Comparison of ENCODE assay signal across 1 cellular context in the genomic region with DNA sequence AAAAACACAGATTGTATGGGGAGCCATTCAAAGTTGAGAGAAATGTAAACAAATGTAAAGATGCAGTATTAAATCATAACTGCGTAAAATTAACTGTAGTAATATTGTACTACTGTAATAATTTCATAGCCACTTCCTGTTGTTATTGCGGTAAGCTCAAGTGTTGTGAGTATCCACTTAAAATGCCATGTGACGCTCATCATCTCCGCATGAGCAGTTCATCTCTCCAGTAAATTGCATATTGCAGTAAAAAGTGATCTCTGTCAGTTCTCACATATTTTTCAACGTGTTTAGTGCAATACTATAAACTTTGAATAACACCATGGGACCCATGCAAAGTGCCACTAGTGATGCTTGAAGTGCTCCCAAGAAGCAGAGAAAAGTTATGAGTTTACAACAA.
A peak's percentile ranks its signal among the peaks of the same experiment; 100 is the strongest.
TF ChIP-seq lines count a peak whose summit lies in the region.

No MANE protein-coding gene starts in this region.

TF ChIP-seq in HEK293, 187 proteins besides CTCF, POLR2A, EP300 and RAD21 (continued from another document and continues in another):
- TF ChIP-seq ZNF518A (tag by site-specific recombination; conservative IDR thresholded peaks at IDR 0.05; ENCODE audit: low read depth): no peak
- TF ChIP-seq, protein P1, sequence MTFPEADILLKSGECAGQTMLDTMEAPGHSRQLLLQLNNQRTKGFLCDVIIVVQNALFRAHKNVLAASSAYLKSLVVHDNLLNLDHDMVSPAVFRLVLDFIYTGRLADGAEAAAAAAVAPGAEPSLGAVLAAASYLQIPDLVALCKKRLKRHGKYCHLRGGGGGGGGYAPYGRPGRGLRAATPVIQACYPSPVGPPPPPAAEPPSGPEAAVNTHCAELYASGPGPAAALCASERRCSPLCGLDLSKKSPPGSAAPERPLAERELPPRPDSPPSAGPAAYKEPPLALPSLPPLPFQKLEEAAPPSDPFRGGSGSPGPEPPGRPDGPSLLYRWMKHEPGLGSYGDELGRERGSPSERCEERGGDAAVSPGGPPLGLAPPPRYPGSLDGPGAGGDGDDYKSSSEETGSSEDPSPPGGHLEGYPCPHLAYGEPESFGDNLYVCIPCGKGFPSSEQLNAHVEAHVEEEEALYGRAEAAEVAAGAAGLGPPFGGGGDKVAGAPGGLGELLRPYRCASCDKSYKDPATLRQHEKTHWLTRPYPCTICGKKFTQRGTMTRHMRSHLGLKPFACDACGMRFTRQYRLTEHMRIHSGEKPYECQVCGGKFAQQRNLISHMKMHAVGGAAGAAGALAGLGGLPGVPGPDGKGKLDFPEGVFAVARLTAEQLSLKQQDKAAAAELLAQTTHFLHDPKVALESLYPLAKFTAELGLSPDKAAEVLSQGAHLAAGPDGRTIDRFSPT (tag by site-specific recombination; IDR thresholded peaks at IDR 0.05): no peak
- no peak for TF ChIP-seq ZBTB7A (tag by site-specific recombination; IDR thresholded peaks at IDR 0.05; ENCODE audit: low read depth)
- no peak for TF ChIP-seq ZNF221 (tag by site-specific recombination; IDR thresholded peaks at IDR 0.05; ENCODE audit: borderline replicate concordance)
- no peak for TF ChIP-seq ZNF707 (tag by site-specific recombination; IDR thresholded peaks at IDR 0.05)
- TF ChIP-seq, protein P2, sequence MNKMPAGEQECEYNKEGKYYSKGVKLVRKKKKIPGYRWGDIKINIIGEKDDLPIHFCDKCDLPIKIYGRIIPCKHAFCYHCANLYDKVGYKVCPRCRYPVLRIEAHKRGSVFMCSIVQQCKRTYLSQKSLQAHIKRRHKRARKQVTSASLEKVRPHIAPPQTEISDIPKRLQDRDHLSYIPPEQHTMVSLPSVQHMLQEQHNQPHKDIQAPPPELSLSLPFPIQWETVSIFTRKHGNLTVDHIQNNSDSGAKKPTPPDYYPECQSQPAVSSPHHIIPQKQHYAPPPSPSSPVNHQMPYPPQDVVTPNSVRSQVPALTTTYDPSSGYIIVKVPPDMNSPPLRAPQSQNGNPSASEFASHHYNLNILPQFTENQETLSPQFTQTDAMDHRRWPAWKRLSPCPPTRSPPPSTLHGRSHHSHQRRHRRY (tag by site-specific recombination; IDR thresholded peaks at IDR 0.05): no peak
- TF ChIP-seq ZNF747 (tag by site-specific recombination; IDR thresholded peaks at IDR 0.05): no peak
- no peak for TF ChIP-seq ZSCAN4 (tag by site-specific recombination; IDR thresholded peaks at IDR 0.05)
- no peak for TF ChIP-seq ZBTB17 (tag by site-specific recombination; IDR thresholded peaks at IDR 0.05)
- TF ChIP-seq ZNF114 (tag by site-specific recombination; IDR thresholded peaks at IDR 0.05): no peak
- no peak for TF ChIP-seq ZNF2 (tag by site-specific recombination; IDR thresholded peaks at IDR 0.05)
- TF ChIP-seq, protein P3, sequence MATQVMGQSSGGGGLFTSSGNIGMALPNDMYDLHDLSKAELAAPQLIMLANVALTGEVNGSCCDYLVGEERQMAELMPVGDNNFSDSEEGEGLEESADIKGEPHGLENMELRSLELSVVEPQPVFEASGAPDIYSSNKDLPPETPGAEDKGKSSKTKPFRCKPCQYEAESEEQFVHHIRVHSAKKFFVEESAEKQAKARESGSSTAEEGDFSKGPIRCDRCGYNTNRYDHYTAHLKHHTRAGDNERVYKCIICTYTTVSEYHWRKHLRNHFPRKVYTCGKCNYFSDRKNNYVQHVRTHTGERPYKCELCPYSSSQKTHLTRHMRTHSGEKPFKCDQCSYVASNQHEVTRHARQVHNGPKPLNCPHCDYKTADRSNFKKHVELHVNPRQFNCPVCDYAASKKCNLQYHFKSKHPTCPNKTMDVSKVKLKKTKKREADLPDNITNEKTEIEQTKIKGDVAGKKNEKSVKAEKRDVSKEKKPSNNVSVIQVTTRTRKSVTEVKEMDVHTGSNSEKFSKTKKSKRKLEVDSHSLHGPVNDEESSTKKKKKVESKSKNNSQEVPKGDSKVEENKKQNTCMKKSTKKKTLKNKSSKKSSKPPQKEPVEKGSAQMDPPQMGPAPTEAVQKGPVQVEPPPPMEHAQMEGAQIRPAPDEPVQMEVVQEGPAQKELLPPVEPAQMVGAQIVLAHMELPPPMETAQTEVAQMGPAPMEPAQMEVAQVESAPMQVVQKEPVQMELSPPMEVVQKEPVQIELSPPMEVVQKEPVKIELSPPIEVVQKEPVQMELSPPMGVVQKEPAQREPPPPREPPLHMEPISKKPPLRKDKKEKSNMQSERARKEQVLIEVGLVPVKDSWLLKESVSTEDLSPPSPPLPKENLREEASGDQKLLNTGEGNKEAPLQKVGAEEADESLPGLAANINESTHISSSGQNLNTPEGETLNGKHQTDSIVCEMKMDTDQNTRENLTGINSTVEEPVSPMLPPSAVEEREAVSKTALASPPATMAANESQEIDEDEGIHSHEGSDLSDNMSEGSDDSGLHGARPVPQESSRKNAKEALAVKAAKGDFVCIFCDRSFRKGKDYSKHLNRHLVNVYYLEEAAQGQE (tag by site-specific recombination; IDR thresholded peaks at IDR 0.05): no peak
- TF ChIP-seq WT1 (tag by site-specific recombination; IDR thresholded peaks at IDR 0.05): peak; percentile 46
- TF ChIP-seq ZNF350 (tag by site-specific recombination; IDR thresholded peaks at IDR 0.05): no peak
- TF ChIP-seq PRDM10 (tag by site-specific recombination; IDR thresholded peaks at IDR 0.05): no peak
- TF ChIP-seq, protein P4, sequence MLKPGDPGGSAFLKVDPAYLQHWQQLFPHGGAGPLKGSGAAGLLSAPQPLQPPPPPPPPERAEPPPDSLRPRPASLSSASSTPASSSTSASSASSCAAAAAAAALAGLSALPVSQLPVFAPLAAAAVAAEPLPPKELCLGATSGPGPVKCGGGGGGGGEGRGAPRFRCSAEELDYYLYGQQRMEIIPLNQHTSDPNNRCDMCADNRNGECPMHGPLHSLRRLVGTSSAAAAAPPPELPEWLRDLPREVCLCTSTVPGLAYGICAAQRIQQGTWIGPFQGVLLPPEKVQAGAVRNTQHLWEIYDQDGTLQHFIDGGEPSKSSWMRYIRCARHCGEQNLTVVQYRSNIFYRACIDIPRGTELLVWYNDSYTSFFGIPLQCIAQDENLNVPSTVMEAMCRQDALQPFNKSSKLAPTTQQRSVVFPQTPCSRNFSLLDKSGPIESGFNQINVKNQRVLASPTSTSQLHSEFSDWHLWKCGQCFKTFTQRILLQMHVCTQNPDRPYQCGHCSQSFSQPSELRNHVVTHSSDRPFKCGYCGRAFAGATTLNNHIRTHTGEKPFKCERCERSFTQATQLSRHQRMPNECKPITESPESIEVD (tag by site-specific recombination; IDR thresholded peaks at IDR 0.05): peak; percentile 97
- no peak for TF ChIP-seq ZNF785 (tag by site-specific recombination; IDR thresholded peaks at IDR 0.05)
- TF ChIP-seq ZNF658 (tag by site-specific recombination; IDR thresholded peaks at IDR 0.05): no peak
- TF ChIP-seq OVOL3 (tag by site-specific recombination; IDR thresholded peaks at IDR 0.05): no peak
- no peak for TF ChIP-seq SALL2 (tag by site-specific recombination; IDR thresholded peaks at IDR 0.05; ENCODE audit: borderline replicate concordance)
- TF ChIP-seq GFI1B (tag by site-specific recombination; IDR thresholded peaks at IDR 0.05): no peak
- TF ChIP-seq ZNF18 (tag by site-specific recombination; IDR thresholded peaks at IDR 0.05): no peak
- TF ChIP-seq OSR2 (tag by site-specific recombination; IDR thresholded peaks at IDR 0.05): peak; percentile 89
- no peak for TF ChIP-seq ZXDB (tag by site-specific recombination; IDR thresholded peaks at IDR 0.05)
- no peak for TF ChIP-seq BCL11B (tag by site-specific recombination; IDR thresholded peaks at IDR 0.05; ENCODE audit: low read depth)
- no peak for TF ChIP-seq KLF8 (tag by site-specific recombination; IDR thresholded peaks at IDR 0.05)
- TF ChIP-seq ZFP41 (tag by site-specific recombination; IDR thresholded peaks at IDR 0.05; ENCODE audit: borderline replicate concordance): no peak
- TF ChIP-seq, protein P5, sequence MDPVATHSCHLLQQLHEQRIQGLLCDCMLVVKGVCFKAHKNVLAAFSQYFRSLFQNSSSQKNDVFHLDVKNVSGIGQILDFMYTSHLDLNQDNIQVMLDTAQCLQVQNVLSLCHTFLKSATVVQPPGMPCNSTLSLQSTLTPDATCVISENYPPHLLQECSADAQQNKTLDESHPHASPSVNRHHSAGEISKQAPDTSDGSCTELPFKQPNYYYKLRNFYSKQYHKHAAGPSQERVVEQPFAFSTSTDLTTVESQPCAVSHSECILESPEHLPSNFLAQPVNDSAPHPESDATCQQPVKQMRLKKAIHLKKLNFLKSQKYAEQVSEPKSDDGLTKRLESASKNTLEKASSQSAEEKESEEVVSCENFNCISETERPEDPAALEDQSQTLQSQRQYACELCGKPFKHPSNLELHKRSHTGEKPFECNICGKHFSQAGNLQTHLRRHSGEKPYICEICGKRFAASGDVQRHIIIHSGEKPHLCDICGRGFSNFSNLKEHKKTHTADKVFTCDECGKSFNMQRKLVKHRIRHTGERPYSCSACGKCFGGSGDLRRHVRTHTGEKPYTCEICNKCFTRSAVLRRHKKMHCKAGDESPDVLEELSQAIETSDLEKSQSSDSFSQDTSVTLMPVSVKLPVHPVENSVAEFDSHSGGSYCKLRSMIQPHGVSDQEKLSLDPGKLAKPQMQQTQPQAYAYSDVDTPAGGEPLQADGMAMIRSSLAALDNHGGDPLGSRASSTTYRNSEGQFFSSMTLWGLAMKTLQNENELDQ (tag by site-specific recombination; IDR thresholded peaks at IDR 0.05; ENCODE audit: low read depth): no peak
- TF ChIP-seq ZNF560 (tag by site-specific recombination; IDR thresholded peaks at IDR 0.05; ENCODE audit: borderline replicate concordance): no peak
- TF ChIP-seq ZIC2 (tag by site-specific recombination; IDR thresholded peaks at IDR 0.05): no peak
- TF ChIP-seq HOXA7 (CRISPR knock-in tag; IDR thresholded peaks at IDR 0.05; ENCODE audit: borderline replicate concordance): no peak
